ENCODE assay signal across 8 cellular contexts in the genomic region with DNA sequence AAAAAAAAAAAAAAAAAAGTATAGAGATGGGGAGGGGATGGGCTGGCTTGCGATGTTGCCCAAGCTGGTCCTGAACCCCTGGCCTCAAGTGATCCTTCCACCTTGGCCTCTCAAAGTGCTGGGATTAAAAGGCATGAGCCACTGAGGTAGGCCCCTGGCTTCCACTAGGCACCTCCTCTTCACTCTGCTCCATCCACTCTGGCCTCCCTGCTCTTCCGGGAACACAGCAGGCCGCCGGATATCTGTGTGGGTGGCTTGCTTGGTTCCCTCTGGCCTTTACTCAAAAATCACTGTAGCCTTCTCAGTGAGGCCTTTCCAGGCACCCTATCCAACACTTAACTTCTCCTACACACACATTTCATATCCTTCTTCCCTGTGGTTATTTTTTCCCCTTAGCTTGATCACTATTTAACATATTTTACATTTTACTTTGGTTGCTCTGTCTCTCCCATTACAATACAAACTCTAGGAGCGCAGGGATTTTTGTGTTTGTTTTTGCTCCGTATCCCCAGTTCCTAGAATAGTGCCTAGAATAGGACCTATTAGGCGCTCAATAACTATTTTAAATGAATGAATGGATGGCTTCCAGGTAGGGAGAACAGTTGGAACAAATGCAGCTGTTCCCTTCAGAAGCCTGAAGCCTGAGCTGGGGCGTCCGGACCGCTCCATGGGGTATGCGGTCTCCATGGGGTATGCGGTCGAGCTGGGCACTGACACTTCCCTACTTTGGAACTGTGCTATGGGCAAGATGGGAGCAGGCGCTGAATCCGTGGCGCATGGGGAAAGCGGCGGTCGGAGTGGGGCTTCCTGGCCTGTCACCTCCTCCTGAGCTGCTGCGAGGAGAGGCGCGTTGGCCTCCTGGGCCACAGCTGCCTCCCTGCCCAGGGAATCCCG. TPM values are rescaled to one million over a fixed set of nuclear protein-coding genes. Genes with fewer than 3 reads are reported as not detected.
DNase-seq lines count a peak whose midpoint lies in the region; ATAC-seq, FAIRE-seq and TF ChIP-seq lines count a peak whose summit lies in the region.

No MANE protein-coding gene starts in this region.

- H3K14ac ChIP-seq in trophoblast cell (ENCODE audit: low read length) = peak overlapping the region; percentile 9

- CTCF ChIA-PET in A549 (lab: Yijun Ruan, JAX) (interaction anchor here (0.7 to 6.9 kb wide), 6 partner anchors 11 to 80 kb away, joined by 3 to 73 read pairs (median 24); no protein-coding TSS in a partner anchor), T-cell (lab: Charles Lee) (interaction anchor here (0.8 to 3.3 kb wide), 3 partner anchors 16 to 44 kb away, joined by 4 to 11 read pairs (median 5); no protein-coding TSS in a partner anchor)

- H2AK5ac ChIP-seq in trophoblast cell (ENCODE audit: low read length) = no peak overlapping the region

- TF ChIP-seq CTCF in A549 (IDR thresholded peaks at IDR 0.05) (no peak), fibroblast of the aortic adventitia (IDR thresholded peaks at IDR 0.05; ENCODE audit: insufficient read depth, low read length) (peak; percentile 2)

- H3K27me3 Mint-ChIP-seq in T-cell = no peaks in the 10 kb centered on the region

- H3K79me2 ChIP-seq in trophoblast cell (ENCODE audit: control insufficient read depth, insufficient read depth, low read length, poor library complexity) = peaks cover 10% of the 10 kb centered on the region

- H3K27ac ChIP-seq in A549 (peak overlapping the region; percentile 95 to 97; a peak in 5 of 6 replicates), trophoblast cell (ENCODE audit: low read depth, low read length) (no peak overlapping the region)

- H3K4me2 ChIP-seq in A549 (peak overlapping the region; percentile 79), trophoblast cell (ENCODE audit: low read length) (peak overlapping the region; percentile 96)

- H3K4ac ChIP-seq in trophoblast cell (ENCODE audit: low read depth, low read length) = peak overlapping the region; percentile 20

- no peak overlapping the region for H3K23ac ChIP-seq in trophoblast cell (ENCODE audit: low read length)

- H3K4me3 Mint-ChIP-seq in T-cell = peak overlapping the region; percentile 81 to 93 (median 93)

- FAIRE-seq in A549 (lab: Jason Lieb, UNC) = no peak

- H3K9me3 ChIP-seq in A549 = no peaks in the 10 kb centered on the region
- peaks cover 4% of the 10 kb centered on the region for H3K9me3 ChIP-seq in trophoblast cell (ENCODE audit: insufficient read depth, low read depth, low read length)

- H2AFZ ChIP-seq in trophoblast cell (ENCODE audit: insufficient read depth, low read length, poor library complexity) = peak overlapping the region; percentile 74

- no peak for TF ChIP-seq RAD21 in A549 (conservative IDR thresholded peaks at IDR 0.05 in 1 of 2, IDR thresholded peaks at IDR 0.05 in 1 of 2)

- H3K36me3 ChIP-seq in trophoblast cell (ENCODE audit: control insufficient read depth in 1 of 2, insufficient read depth in 2 of 2, low read length in 2 of 2) = no peaks in the 10 kb centered on the region

- peak overlapping the region; percentile 32 for H4K91ac ChIP-seq in trophoblast cell (ENCODE audit: low read depth, low read length)

- peak overlapping the region; percentile 57 for H3K18ac ChIP-seq in trophoblast cell (ENCODE audit: low read length)

- H3K79me1 ChIP-seq in trophoblast cell (ENCODE audit: low read length) = peaks cover 16% of the 10 kb centered on the region

- DNase-seq in A549 (ENCODE audit: low read depth in 1 of 2, low spot score in 1 of 2) (no peak), T-cell (peak in 1 of 34 experiments; percentile 9), fibroblast of the aortic adventitia (ENCODE audit: low read depth) (peak; percentile 74), trophoblast cell (no peak), kidney tubule cell (ENCODE audit: low spot score) (no peak)
- DNase-seq in stimulated activated naive CD4-positive, alpha-beta T cell treated with Interleukin-2 at 50 U/mL for 16 hours (lab: John Stamatoyannopoulos, UW) = no peak
- DNase-seq in stimulated activated CD4-positive, alpha-beta T cell treated with anti-CD3 and anti-CD28 coated beads, Interleukin-2, amount 100 ng/mL, for 24 hours = no peak

- H3K27ac Mint-ChIP-seq in T-cell = peak overlapping the region; percentile 77 to 88

- POLR2A ChIA-PET in A549 (lab: Yijun Ruan, JAX) = interaction anchor here (0.6 to 3.0 kb wide), 6 partner anchors 8 to 347 kb away, joined by 3 to 23 read pairs (median 6); partner anchors contain the start of genes H3-3A and SDE2
- POLR2A ChIA-PET in T-cell (lab: Charles Lee) = interaction anchor here in 1 of 2 donors (0.6 to 0.7 kb wide), 2 partner anchors 10 to 21 kb away, joined by 4 to 8 read pairs; no protein-coding TSS in a partner anchor

- H2BK120ac ChIP-seq in trophoblast cell (ENCODE audit: insufficient read depth, low read length, poor library complexity) = no peak overlapping the region

- TF ChIP-seq EP300 in A549 (IDR thresholded peaks at IDR 0.05) = no peak

- TF ChIP-seq POLR2A in A549 (IDR thresholded peaks at IDR 0.05; ENCODE audit: low read length) = no peak

- H3K9me3 Mint-ChIP-seq in T-cell = no peaks in the 10 kb centered on the region

- peak overlapping the region; percentile 35 for H4K12ac ChIP-seq in trophoblast cell (ENCODE audit: low read depth, low read length)

- H2BK5ac ChIP-seq in trophoblast cell (ENCODE audit: low read depth, low read length, poor library complexity) = no peak overlapping the region

- H3K9ac ChIP-seq in trophoblast cell (ENCODE audit: low read length) = peak overlapping the region; percentile 34

- 58% methylated on average over 21 of the region's 23 CpGs for WGBS in A549 (ENCODE audit: missing lambda C conversion rate)
- no CpG with 5 or more reads among the region's 23 CpGs for WGBS in trophoblast cell (ENCODE audit: extremely low coverage, insufficient coverage, insufficient read length)

- H2BK12ac ChIP-seq in trophoblast cell (ENCODE audit: low read length) = peak overlapping the region; percentile 42

- no peaks in the 10 kb centered on the region for H3K27me3 ChIP-seq in trophoblast cell (ENCODE audit: insufficient read depth, low read length)

- no peaks in the 10 kb centered on the region for H3K36me3 Mint-ChIP-seq in T-cell

- H3K4me3 ChIP-seq in A549 = peak overlapping the region; percentile 96
- peak overlapping the region; percentile 61 for H3K4me3 ChIP-seq in fibroblast of the aortic adventitia (ENCODE audit: low read depth, low read length)
- H3K4me3 ChIP-seq in trophoblast cell (ENCODE audit: low read depth, low read length) = peak overlapping the region; percentile 72

- ATAC-seq in A549 = peak; percentile 65 to 69; a peak in 5 of 6 replicates
- ATAC-seq in GM21723 (IDR thresholded peaks at IDR 0.05; ENCODE audit: unreplicated experiment) = peak; percentile 5
- ATAC-seq in T-cell (replicated peaks in 1 of 4) = peak in 2 of 4 experiments; percentile 1 to 5

- peaks cover 12 to 28% (median 13%) of the 10 kb centered on the region in 3 donors for H3K4me1 Mint-ChIP-seq in T-cell

- peak overlapping the region; percentile 74 for H4K8ac ChIP-seq in trophoblast cell (ENCODE audit: low read depth, low read length)

- H3K4me1 ChIP-seq in A549 (peaks cover 9% of the 10 kb centered on the region), trophoblast cell (ENCODE audit: control insufficient read depth in 1 of 2, insufficient read depth in 2 of 2, low read length in 2 of 2) (peaks cover 12 to 20% of the 10 kb centered on the region in 2 experiments)

TF ChIP-seq in A549, 52 proteins besides CTCF, POLR2A, EP300 and RAD21:
- TF ChIP-seq USF2 (IDR thresholded peaks at IDR 0.05) = no peak
- TF ChIP-seq SMC3 (IDR thresholded peaks at IDR 0.05) = no peak

RNA-seq across cellular contexts. Expression of gene H3-3A, which starts 46.7 kb away (rescaled TPM):
- polyA plus RNA-seq in A549 (2011; rRNA removed) = 366 and 457 TPM in 2 replicates
- 369 and 462 TPM in 2 replicates for polyA plus RNA-seq in A549 (2012; cell fraction: cytosol; rRNA removed)
- polyA plus RNA-seq in A549 (2012; cell fraction: nucleus; rRNA removed) = 137 and 170 TPM in 2 replicates
- 451 to 534 TPM (median 530 TPM) in 3 replicates for polyA plus RNA-seq in A549 (2017; fragmentation: RNase III; extraction: RNeasy Plus Mini Kit Qiagen cat#74134 plus additional on column Dnase treatment)
- polyA minus RNA-seq in A549 (2011; rRNA and poly(A)+ RNA removed) = 54.3 and 60.0 TPM in 2 replicates
- total RNA-seq in T-cell = 100 to 1,000 TPM; 340 to 391 (median 366) TPM
- 56.7 and 164 TPM in 2 replicates for total RNA-seq in fibroblast of the aortic adventitia (ENCODE audit: low replicate concordance)
- polyA plus RNA-seq in trophoblast cell (2013) = 1,042 and 1,059 TPM in 2 replicates
